In the genomic region with DNA sequence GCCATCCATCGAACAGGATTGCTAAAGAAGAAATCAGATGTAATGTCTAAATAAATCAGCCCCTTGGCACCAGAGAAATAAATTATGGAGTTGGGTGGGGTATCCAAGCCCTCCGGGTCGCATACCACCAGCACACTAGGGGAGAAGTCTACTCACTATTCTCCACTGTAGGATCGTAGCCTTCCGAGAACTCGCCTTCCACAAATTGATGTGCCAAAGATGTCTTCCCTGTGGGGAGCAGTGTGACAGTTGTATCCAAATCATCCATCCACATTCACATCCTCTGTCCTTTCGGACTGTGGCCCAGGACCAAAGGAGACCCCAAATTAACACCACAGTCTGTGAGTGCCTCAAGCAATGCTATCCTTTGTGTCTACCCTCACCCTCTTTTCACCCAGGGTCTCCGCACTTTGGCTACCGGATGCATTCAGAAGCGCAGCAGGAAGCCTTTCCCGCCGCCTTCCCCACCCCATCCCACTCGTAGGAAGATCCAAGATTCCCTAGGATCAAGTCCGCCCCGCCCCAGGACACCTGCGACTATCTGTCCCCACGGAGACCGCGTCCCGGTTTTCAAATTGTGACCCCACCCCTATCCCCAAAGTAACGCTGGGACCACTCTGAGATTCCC, we compare ENCODE assay signal across 8 cellular contexts. TPM values are rescaled to one million over a fixed set of nuclear protein-coding genes. Genes with fewer than 3 reads are reported as not detected.
DNase-seq lines count a peak whose midpoint lies in the region; ATAC-seq and TF ChIP-seq lines count a peak whose summit lies in the region.

No MANE protein-coding gene starts in this region.

- peak overlapping the region; percentile 94 for H3K4me2 ChIP-seq in PC-3 (ENCODE audit: low read length)

- DNase-seq in GM12864 (ENCODE audit: low read depth) (no peak), PC-3 (no peak), esophagus squamous epithelium (lab: John Stamatoyannopoulos, UW) (no peak), sciatic nerve (ENCODE audit: low spot score) (no peak), CD1c-positive myeloid dendritic cell (ENCODE audit: extremely low spot score) (no peak), SHP77 (lab: John Stamatoyannopoulos, UW) (no peak)

- WGBS in esophagus squamous epithelium, 2 donors = 18 to 25% methylated on average over 20 of the region's 21 CpGs

- H4K20me1 ChIP-seq in PC-3 (ENCODE audit: low read length) = no peaks in the 10 kb centered on the region

- H3K9me3 ChIP-seq in PC-3 (ENCODE audit: low read length) = no peaks in the 10 kb centered on the region
- no peaks in the 10 kb centered on the region for H3K9me3 ChIP-seq in esophagus squamous epithelium

- no peaks in the 10 kb centered on the region for H3K36me3 ChIP-seq in PC-3 (ENCODE audit: low read depth, low read length)
- H3K36me3 ChIP-seq in esophagus squamous epithelium = no peaks in the 10 kb centered on the region

- intact Hi-C loops in PC-3 (cut with micrococcal nuclease) (loop anchor here (2.0 kb wide), 1 partner anchor 20 kb away; no protein-coding TSS in a partner anchor), esophagus squamous epithelium (cut with DNase I) (loop anchor here (10.0 kb wide), 1 partner anchor 56 kb away; no protein-coding TSS in a partner anchor), sciatic nerve (cut with DNase I) (loop anchor here (10.0 kb wide), 2 partner anchors 56 to 166 kb away; no protein-coding TSS in a partner anchor)

- TF ChIP-seq CTCF in GM12864 (IDR thresholded peaks at IDR 0.05; ENCODE audit: low read depth, low read length, missing control alignments) (no peak), PC-3 (conservative IDR thresholded peaks at IDR 0.05; ENCODE audit: low read depth, low read length) (no peak), esophagus squamous epithelium (IDR thresholded peaks at IDR 0.05) (no peak)

- peak overlapping the region; percentile 57 for H3K9ac ChIP-seq in PC-3 (ENCODE audit: low read length)

- H3F3A ChIP-seq in PC-3 (ENCODE audit: low read length, unreplicated experiment) = no peaks in the 10 kb centered on the region

- H2AFZ ChIP-seq in PC-3 (ENCODE audit: low read length) = peak overlapping the region; percentile 92

- no peak for TF ChIP-seq POLR2A in esophagus squamous epithelium (IDR thresholded peaks at IDR 0.05)

- H3K27ac ChIP-seq in PC-3 (ENCODE audit: low read length) (no peak overlapping the region), esophagus squamous epithelium (peak overlapping the region; percentile 71 to 90 (median 82))

- H3K9me2 ChIP-seq in PC-3 (replicated peaks; ENCODE audit: low read length) = no peaks in the 10 kb centered on the region

- H3K4me1 ChIP-seq in PC-3 (ENCODE audit: insufficient read depth, low read length) (peaks cover 10% of the 10 kb centered on the region; the same call in 1 of the 2 replicates), esophagus squamous epithelium (peaks cover 8 to 23% (median 12%) of the 10 kb centered on the region in 3 donors)

- TSS peak; percentile 67 for BruUV-seq in PC-3 (replicated peaks; lab: Mats Ljungman, UMichigan)

- CTCF ChIA-PET in PC-3 (lab: Charles Lee) = interaction anchor here (0.7 to 1.4 kb wide), 3 partner anchors 20 to 24 kb away, joined by 3 to 25 read pairs (median 5); no protein-coding TSS in a partner anchor

- H3K4me3 ChIP-seq in GM12864 (ENCODE audit: low read depth, low read length) (peak overlapping the region; percentile 85), PC-3 (ENCODE audit: low read length) (peak overlapping the region; percentile 91), esophagus squamous epithelium (peak overlapping the region; percentile 64 to 86 (median 73))

- POLR2A ChIA-PET in PC-3 (lab: Charles Lee; ENCODE audit: unreplicated experiment) = interaction anchor here (0.8 to 1.0 kb wide), 2 partner anchors 40 to 42 kb away, joined by 5 to 7 read pairs; partner anchors contain the start of gene LMBR1L

- H3K27me3 ChIP-seq in PC-3 (ENCODE audit: low read length) (no peaks in the 10 kb centered on the region), esophagus squamous epithelium (no peaks in the 10 kb centered on the region)

- ATAC-seq in PC-3 = peak; percentile 34
- ATAC-seq in sciatic nerve = peak; percentile 2
- no peak for ATAC-seq in GM18861 (IDR thresholded peaks at IDR 0.05; ENCODE audit: unreplicated experiment)
- ATAC-seq in HG02884 (IDR thresholded peaks at IDR 0.05; ENCODE audit: unreplicated experiment) = no peak

- H3K79me2 ChIP-seq in PC-3 (ENCODE audit: low read length) = no peaks in the 10 kb centered on the region

RNA-seq across cellular contexts. Expression of gene RHEBL1, which starts 0.8 kb away (rescaled TPM):
- total RNA-seq in PC-3 (2014; rRNA removed) (4.2 and 5.0 TPM in 2 replicates), esophagus squamous epithelium (under 1 TPM in 2 of 4 donors, not detected in 2; 0.23 to 0.44 TPM), sciatic nerve (2.7 TPM)

RNA-seq across cellular contexts. Expression of gene KMT2D, which starts 8.4 kb away (rescaled TPM):
- 41.9 and 51.7 TPM in 2 replicates for total RNA-seq in PC-3 (2014; rRNA removed)
- 10 to 100 TPM; 29.4 to 67.9 (median 47.9) TPM for total RNA-seq in esophagus squamous epithelium
- total RNA-seq in sciatic nerve = 123 TPM

RNA-seq across cellular contexts. Expression of gene DHH, which starts 25.6 kb away (rescaled TPM):
- total RNA-seq in PC-3 (2014; rRNA removed) (0.04 and 0.23 TPM in 2 replicates), esophagus squamous epithelium (under 1 TPM in 3 of 4 donors, not detected in 1; 0.19 to 0.31 (median 0.21) TPM), sciatic nerve (54.5 TPM)

RNA-seq across cellular contexts. Expression of gene LMBR1L, which starts 41.7 kb away (rescaled TPM):
- total RNA-seq in PC-3 (2014; rRNA removed) (17.1 and 18.5 TPM in 2 replicates), esophagus squamous epithelium (10 to 100 TPM; 13.7 to 41.8 (median 27.8) TPM), sciatic nerve (99.1 TPM)

RNA-seq across cellular contexts. Expression of gene PRKAG1, which starts 50.4 kb away (rescaled TPM):
- total RNA-seq in PC-3 (2014; rRNA removed) = 62.1 and 66.5 TPM in 2 replicates
- total RNA-seq in esophagus squamous epithelium = 10 to 100 TPM; 31.9 to 58.6 (median 47.8) TPM
- 46.4 TPM for total RNA-seq in sciatic nerve

Comparison
In these comparisons a context has a peak if more than half of its experiments do, and no peak if none do; other contexts are left out.
1. ATAC-seq: peak in PC-3 (single experiment) and sciatic nerve (single experiment); none in GM18861 (single experiment) and HG02884 (single experiment).
2. RNA of gene DHH, which starts 25.6 kb away (total RNA-seq): 54.5 TPM in sciatic nerve (single experiment); 0.19 to 0.31 TPM in esophagus squamous epithelium and 0.04 to 0.23 TPM in PC-3; every median in the first group is over 10 times any median in the second.
3. Peak in every context shown above with its lines, with median percentiles within 50 percentile points of each other: H3K4me3 ChIP-seq.